ENCODE assay signal across 13 cellular contexts in the genomic region with DNA sequence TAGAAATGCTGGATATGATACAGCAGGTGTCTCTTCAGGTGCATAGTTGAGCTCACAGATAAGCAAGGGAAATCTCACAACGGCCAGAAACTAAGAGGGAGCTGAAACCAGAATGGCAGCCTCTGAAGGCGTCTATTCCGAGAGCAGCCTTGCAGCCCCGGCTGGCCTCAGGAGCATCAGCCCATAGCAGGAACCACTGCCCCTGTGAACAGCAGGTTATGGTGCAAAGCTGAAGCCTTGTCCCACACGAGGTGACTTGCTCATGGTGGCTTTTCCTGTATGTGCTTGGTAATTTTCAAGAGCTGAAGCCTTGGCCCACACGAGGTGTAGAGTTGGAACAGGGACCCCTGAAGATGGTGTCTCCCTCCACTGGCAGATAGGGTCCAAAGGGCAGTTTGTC.
"Had no signal": no experiment of that assay in that cellular context is flagged by ENCODE, and none has a peak within 500 bp of the region (broad histone marks: within the 10 kb centered on the region; RNA-seq: fewer than 3 reads in every experiment).

No MANE protein-coding gene starts in this region.

- H3K27ac ChIP-seq: cardiac muscle cell, esophagus squamous epithelium, transverse colon had no signal

- H3K4me3 ChIP-seq: cardiac muscle cell, dorsolateral prefrontal cortex, esophagus squamous epithelium, transverse colon had no signal

- H3K9me3 Mint-ChIP-seq: activated T-helper 2 cell treated with anti-CD3 and anti-CD28 coated beads, Interferon-gamma antibody, Interleukin-2, Interleukin-4, amounts not matched to agents 10 μg/mL and 5 μg/mL and 100 μg/mL, durations not matched to agents 14 hours and 24 hours and 36 hours; mesothelial cell of epicardium; T-helper 2 cell treated with Interferon-gamma antibody and Interleukin-4, amounts not matched to agents 5 μg/mL and 100 μg/mL, for 36 hours had no signal

- H3K4me1 ChIP-seq: transverse colon had no signal

- H3K9me3 ChIP-seq: esophagus squamous epithelium, transverse colon had no signal

- DNase-seq: activated CD4-positive, CD25-positive, alpha-beta regulatory T cell treated with anti-CD3 and anti-CD28 coated beads, Interleukin-2, amount 50 U/mL, for 72 hours; activated naive CD4-positive, alpha-beta T cell treated with anti-CD3 and anti-CD28 coated beads, Interleukin-2, amount 50 U/mL, for 16 hours; dorsolateral prefrontal cortex; esophagus squamous epithelium; hippocampal formation; stimulated activated CD4-positive, alpha-beta T cell treated with anti-CD3 and anti-CD28 coated beads, Interleukin-4, amount 100 ng/mL, for 4 hours; stimulated activated CD8-positive, alpha-beta memory T cell treated with anti-CD3 and anti-CD28 coated beads, Interleukin-4, amount 100 ng/mL, for 48 hours; stimulated activated naive CD8-positive, alpha-beta T cell treated with anti-CD3 and anti-CD28 coated beads, Interleukin-15, Interleukin-2, amounts not matched to agents 100 U/mL and 50 U/mL, for 24 hours; transverse colon had no signal

- H3K27me3 ChIP-seq: cardiac muscle cell, dorsolateral prefrontal cortex, esophagus squamous epithelium, transverse colon had no signal

- H3K27ac Mint-ChIP-seq: activated T-helper 2 cell treated with anti-CD3 and anti-CD28 coated beads, Interferon-gamma antibody, Interleukin-2, Interleukin-4, amounts not matched to agents 10 μg/mL and 5 μg/mL and 100 μg/mL, durations not matched to agents 14 hours and 24 hours and 36 hours; mesothelial cell of epicardium; T-helper 2 cell treated with Interferon-gamma antibody and Interleukin-4, amounts not matched to agents 5 μg/mL and 100 μg/mL, for 36 hours had no signal

- H3K4me3 Mint-ChIP-seq: mesothelial cell of epicardium; T-helper 2 cell treated with Interferon-gamma antibody and Interleukin-4, amounts not matched to agents 5 μg/mL and 100 μg/mL, for 36 hours had no signal

- ATAC-seq: stimulated activated naive CD8-positive, alpha-beta T cell treated with anti-CD3 and anti-CD28 coated beads, Interleukin-15, Interleukin-2, amounts not matched to agents 100 U/mL and 50 U/mL, for 24 hours had no signal
